31 cellular contexts compared by ENCODE assay signal in the genomic region with DNA sequence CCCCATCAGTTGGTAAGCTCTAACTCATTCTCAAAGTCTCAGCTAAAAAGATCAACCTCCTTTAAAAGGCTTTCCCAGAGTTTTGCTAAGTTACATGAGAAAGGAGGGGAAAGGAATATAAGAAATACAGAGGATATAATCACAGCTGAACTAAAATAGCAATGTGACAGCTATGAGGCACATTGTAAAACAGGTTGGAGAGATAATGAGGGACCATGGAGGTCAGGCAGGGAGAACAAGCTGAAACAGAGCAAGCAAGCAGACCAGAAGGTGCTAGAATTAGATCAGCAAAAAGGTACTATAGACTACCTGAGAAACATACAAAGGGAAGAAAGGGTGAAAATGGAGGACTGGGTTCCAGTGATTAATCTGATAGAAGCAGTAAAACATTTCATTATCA. TPM values are rescaled to one million over a fixed set of nuclear protein-coding genes. Genes with fewer than 3 reads are reported as not detected.
"Had no signal": no experiment of that assay in that cellular context is flagged by ENCODE, and none has a peak within 500 bp of the region (broad histone marks: within the 10 kb centered on the region; RNA-seq: fewer than 3 reads in every experiment).

No MANE protein-coding gene starts in this region.

- H3K4me1 ChIP-seq: ascending aorta had no signal

- H3K27me3 Mint-ChIP-seq: activated B cell treated with CpG ODN at 0.5 μM for 24 hours; activated CD4-positive, alpha-beta memory T cell treated with anti-CD3 and anti-CD28 coated beads for 36 hours; activated CD4-positive, alpha-beta T cell treated with anti-CD3 and anti-CD28 coated beads, Interleukin-2, amount 10 ng/mL, durations not matched to agents 24 days and 14 days; activated CD8-positive, alpha-beta T cell treated with anti-CD3 and anti-CD28 coated beads for 36 hours; activated naive CD4-positive, alpha-beta T cell treated with anti-CD3 and anti-CD28 coated beads, Interleukin-2, amount 10 ng/mL, durations not matched to agents 7 days and 5 days; activated naive CD4-positive, alpha-beta T cell treated with anti-CD3 and anti-CD28 coated beads, Interleukin-2, amount 50 U/mL, for 24 hours; activated naive CD8-positive, alpha-beta T cell; activated T-helper 17 cell treated with anti-CD3 and anti-CD28 coated beads, Interleukin-2, amount 50 U/mL, for 72 hours; brain; T-cell; T-helper 17 cell had no signal

- H3K27me3 ChIP-seq: ascending aorta, cardiac muscle cell had no signal

- DNase-seq: activated B cell treated with CpG ODN at 0.5 μM for 24 hours; activated CD4-positive, alpha-beta memory T cell treated with anti-CD3 and anti-CD28 coated beads for 36 hours; activated CD4-positive, alpha-beta T cell treated with anti-CD3 and anti-CD28 coated beads for 4 hours; activated CD4-positive, alpha-beta T cell treated with anti-CD3 and anti-CD28 coated beads, Interleukin-2, amount 10 ng/mL, durations not matched to agents 24 days and 14 days; activated CD4-positive, alpha-beta T cell treated with anti-CD3 and anti-CD28 coated beads, Interleukin-2, amount 50 U/mL, for 1 hour; activated CD4-positive, alpha-beta T cell treated with anti-CD3 and anti-CD28 coated beads, Interleukin-2, amount 50 U/mL, for 4 hours; activated CD4-positive, CD25-positive, alpha-beta regulatory T cell treated with anti-CD3 and anti-CD28 coated beads, Interleukin-2, amount 50 U/mL, for 72 hours; activated CD8-positive, alpha-beta memory T cell treated with anti-CD3 and anti-CD28 coated beads, Interleukin-2, amount 50 U/mL, for 4 hours; activated CD8-positive, alpha-beta T cell treated with anti-CD3 and anti-CD28 coated beads for 36 hours; activated gamma-delta T cell; activated naive CD4-positive, alpha-beta T cell treated with anti-CD3 and anti-CD28 coated beads, Interleukin-2, amount 10 ng/mL, durations not matched to agents 7 days and 5 days; activated naive CD4-positive, alpha-beta T cell treated with Interleukin-2 at 50 U/mL for 16 hours; activated T-cell treated with anti-CD3 and anti-CD28 coated beads for 4 hours; activated T-cell treated with anti-CD3 and anti-CD28 coated beads, Interleukin-2, amount 50 U/mL, for 1 hour; activated T-cell treated with anti-CD3 and anti-CD28 coated beads, Interleukin-2, amount 50 U/mL, for 4 hours; activated T-cell treated with anti-CD3 and anti-CD28 coated beads, Interleukin-2, amount 50 U/mL, for 72 hours; amygdala; anterior cingulate cortex; central memory CD4-positive, alpha-beta T cell; T-cell; T-helper 17 cell had no signal

- ATAC-seq: activated CD8-positive, alpha-beta T cell treated with anti-CD3 and anti-CD28 coated beads for 36 hours; activated T-cell treated with anti-CD3 and anti-CD28 coated beads, Interleukin-2, amount 50 U/mL, for 4 hours; activated T-cell treated with anti-CD3 and anti-CD28 coated beads, Interleukin-2, amount 50 U/mL, for 72 hours; activated T-helper 17 cell treated with anti-CD3 and anti-CD28 coated beads, Interleukin-2, amount 50 U/mL, for 72 hours; T-cell; T-helper 17 cell had no signal

- H3K4me3 ChIP-seq: ascending aorta, cardiac muscle cell had no signal

- H3K9me3 ChIP-seq: ascending aorta had no signal

- H3K27ac ChIP-seq: ascending aorta, cardiac muscle cell, VCaP had no signal

- H3K4me3 Mint-ChIP-seq: activated B cell treated with CpG ODN at 0.5 μM for 24 hours; activated CD4-positive, alpha-beta memory T cell treated with anti-CD3 and anti-CD28 coated beads for 36 hours; activated CD4-positive, alpha-beta T cell treated with anti-CD3 and anti-CD28 coated beads, Interleukin-2, amount 10 ng/mL, durations not matched to agents 24 days and 14 days; activated CD8-positive, alpha-beta T cell treated with anti-CD3 and anti-CD28 coated beads for 36 hours; activated naive CD4-positive, alpha-beta T cell treated with anti-CD3 and anti-CD28 coated beads, Interleukin-2, amount 10 ng/mL, durations not matched to agents 7 days and 5 days; activated naive CD4-positive, alpha-beta T cell treated with anti-CD3 and anti-CD28 coated beads, Interleukin-2, amount 50 U/mL, for 24 hours; activated naive CD8-positive, alpha-beta T cell; activated T-cell treated with anti-CD3 and anti-CD28 coated beads, Interleukin-2, amount 50 U/mL, for 4 hours; activated T-cell treated with anti-CD3 and anti-CD28 coated beads, Interleukin-2, amount 50 U/mL, for 72 hours; activated T-helper 1 cell treated with anti-CD3 and anti-CD28 coated beads, Interleukin-12 subunit alpha, Interleukin-12 subunit beta, Interleukin-2, Interleukin-4 antibody, amounts not matched to agents 30 ng/mL and 10 ng/mL and 1 ng/mL, durations not matched to agents 14 hours and 24 hours and 36 hours; activated T-helper 17 cell treated with anti-CD3 and anti-CD28 coated beads, Interleukin-2, amount 50 U/mL, for 72 hours; brain; T-cell; T-helper 17 cell had no signal

- H3K4me1 Mint-ChIP-seq: activated B cell treated with CpG ODN at 0.5 μM for 24 hours; activated CD4-positive, alpha-beta T cell treated with anti-CD3 and anti-CD28 coated beads, Interleukin-2, amount 10 ng/mL, durations not matched to agents 24 days and 14 days; activated naive CD4-positive, alpha-beta T cell treated with anti-CD3 and anti-CD28 coated beads, Interleukin-2, amount 10 ng/mL, durations not matched to agents 7 days and 5 days; activated naive CD4-positive, alpha-beta T cell treated with anti-CD3 and anti-CD28 coated beads, Interleukin-2, amount 50 U/mL, for 24 hours; activated T-helper 17 cell treated with anti-CD3 and anti-CD28 coated beads, Interleukin-2, amount 50 U/mL, for 72 hours; brain; T-cell had no signal

- H3K27ac Mint-ChIP-seq: activated B cell treated with CpG ODN at 0.5 μM for 24 hours; activated CD4-positive, alpha-beta memory T cell treated with anti-CD3 and anti-CD28 coated beads for 36 hours; activated CD4-positive, alpha-beta T cell treated with anti-CD3 and anti-CD28 coated beads, Interleukin-2, amount 10 ng/mL, durations not matched to agents 24 days and 14 days; activated CD8-positive, alpha-beta T cell treated with anti-CD3 and anti-CD28 coated beads for 36 hours; activated naive CD4-positive, alpha-beta T cell treated with anti-CD3 and anti-CD28 coated beads, Interleukin-2, amount 10 ng/mL, durations not matched to agents 7 days and 5 days; activated naive CD4-positive, alpha-beta T cell treated with anti-CD3 and anti-CD28 coated beads, Interleukin-2, amount 50 U/mL, for 24 hours; activated naive CD8-positive, alpha-beta T cell; activated T-cell treated with anti-CD3 and anti-CD28 coated beads, Interleukin-2, amount 50 U/mL, for 72 hours; activated T-helper 1 cell treated with anti-CD3 and anti-CD28 coated beads, Interleukin-12 subunit alpha, Interleukin-12 subunit beta, Interleukin-2, Interleukin-4 antibody, amounts not matched to agents 30 ng/mL and 10 ng/mL and 1 ng/mL, durations not matched to agents 14 hours and 24 hours and 36 hours; activated T-helper 17 cell treated with anti-CD3 and anti-CD28 coated beads, Interleukin-2, amount 50 U/mL, for 72 hours; brain; T-cell; T-helper 17 cell had no signal

- H3K9me3 Mint-ChIP-seq: activated B cell treated with CpG ODN at 0.5 μM for 24 hours; activated CD4-positive, alpha-beta memory T cell treated with anti-CD3 and anti-CD28 coated beads for 36 hours; activated CD4-positive, alpha-beta T cell treated with anti-CD3 and anti-CD28 coated beads, Interleukin-2, amount 10 ng/mL, durations not matched to agents 24 days and 14 days; activated CD8-positive, alpha-beta T cell treated with anti-CD3 and anti-CD28 coated beads for 36 hours; activated naive CD4-positive, alpha-beta T cell treated with anti-CD3 and anti-CD28 coated beads, Interleukin-2, amount 10 ng/mL, durations not matched to agents 7 days and 5 days; activated naive CD4-positive, alpha-beta T cell treated with anti-CD3 and anti-CD28 coated beads, Interleukin-2, amount 50 U/mL, for 24 hours; activated T-cell treated with anti-CD3 and anti-CD28 coated beads, Interleukin-2, amount 50 U/mL, for 4 hours; activated T-cell treated with anti-CD3 and anti-CD28 coated beads, Interleukin-2, amount 50 U/mL, for 72 hours; activated T-helper 1 cell treated with anti-CD3 and anti-CD28 coated beads, Interleukin-12 subunit alpha, Interleukin-12 subunit beta, Interleukin-2, Interleukin-4 antibody, amounts not matched to agents 30 ng/mL and 10 ng/mL and 1 ng/mL, durations not matched to agents 14 hours and 24 hours and 36 hours; activated T-helper 17 cell treated with anti-CD3 and anti-CD28 coated beads, Interleukin-2, amount 50 U/mL, for 72 hours; brain; T-cell had no signal

RNA-seq across cellular contexts. Expression of a gene that starts 28.8 kb away (rescaled TPM):
- total RNA-seq: activated B cell treated with CpG ODN at 0.5 μM for 24 hours; activated CD4-positive, alpha-beta memory T cell treated with anti-CD3 and anti-CD28 coated beads for 36 hours; activated CD4-positive, alpha-beta T cell treated with anti-CD3 and anti-CD28 coated beads, Interleukin-2, amount 10 ng/mL, durations not matched to agents 24 days and 14 days; activated CD8-positive, alpha-beta T cell treated with anti-CD3 and anti-CD28 coated beads for 36 hours; activated T-cell treated with anti-CD3 and anti-CD28 coated beads, Interleukin-2, amount 50 U/mL, for 4 hours; activated T-cell treated with anti-CD3 and anti-CD28 coated beads, Interleukin-2, amount 50 U/mL, for 72 hours; activated T-helper 1 cell treated with anti-CD3 and anti-CD28 coated beads, Interleukin-12 subunit alpha, Interleukin-12 subunit beta, Interleukin-2, Interleukin-4 antibody, amounts not matched to agents 30 ng/mL and 10 ng/mL and 1 ng/mL, durations not matched to agents 14 hours and 24 hours and 36 hours; activated T-helper 17 cell treated with anti-CD3 and anti-CD28 coated beads, Interleukin-2, amount 50 U/mL, for 72 hours; ascending aorta; T-helper 1 cell treated with Interleukin-12 subunit alpha and Interleukin-12 subunit beta and Interleukin-4 antibody, amounts not matched to agents 30 ng/mL and 1 ng/mL, for 36 hours; T-helper 17 cell; T-helper 2 cell treated with Interferon-gamma antibody and Interleukin-4, amounts not matched to agents 100 ng/mL and 5 ng/mL, for 36 hours had no signal
